In the genomic region with DNA sequence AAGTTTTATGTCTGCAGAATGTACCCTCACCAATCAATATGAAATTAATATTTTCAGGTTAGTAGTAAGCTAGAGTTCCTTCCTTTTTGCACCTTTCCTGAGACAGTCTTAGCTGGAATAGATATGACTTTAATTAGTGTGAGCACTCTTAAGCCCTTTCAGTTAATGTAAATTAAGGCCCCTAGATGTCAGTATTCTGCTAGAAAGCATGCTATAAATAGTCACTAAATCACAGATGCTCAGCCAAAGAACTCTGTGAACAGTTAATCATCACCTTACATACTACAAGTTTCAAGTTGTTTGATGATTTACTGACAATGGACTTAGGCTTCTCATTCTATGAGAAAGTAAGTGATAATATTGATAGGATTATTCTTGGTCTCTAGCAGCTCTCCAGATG, we compare ENCODE assay signal across 8 cellular contexts.
DNase-seq lines count a peak whose midpoint lies in the region; ATAC-seq, FAIRE-seq and TF ChIP-seq lines count a peak whose summit lies in the region.

No MANE protein-coding gene starts in this region.

- H3K4me1 ChIP-seq in foreskin keratinocyte, result no peaks in the 10 kb centered on the region
- H3K4me1 ChIP-seq in psoas muscle, result no peaks in the 10 kb centered on the region

- intact Hi-C loops in psoas muscle (cut with DNase I), result no loop called here

- no peak overlapping the region for H3K27ac ChIP-seq in foreskin keratinocyte
- H3K27ac ChIP-seq in psoas muscle, result no peak overlapping the region

- peak; percentile 59 for DNase-seq in NCI-H2227 treated with DMSO at 0.1 percent for 48 hours (lab: John Stamatoyannopoulos, UW)
- peak; percentile 7 to 42 for DNase-seq in foreskin keratinocyte
- no peak for DNase-seq in stimulated activated naive CD8-positive, alpha-beta T cell treated with anti-CD3 and anti-CD28 coated beads, Interleukin-15, Interleukin-2, amounts not matched to agents 100 U/mL and 50 U/mL, for 24 hours
- DNase-seq in psoas muscle, result no peak
- no peak for DNase-seq in HTR-8/SVneo (ENCODE audit: insufficient read length, low spot score)

- no peak overlapping the region for H3K4me3 ChIP-seq in psoas muscle

- H3K36me3 ChIP-seq in psoas muscle (ENCODE audit: insufficient read depth in 1 of 2, low read depth in 1 of 2), result no peaks in the 10 kb centered on the region

- H3K27me3 ChIP-seq in foreskin keratinocyte (no peaks in the 10 kb centered on the region), psoas muscle (ENCODE audit: insufficient read depth in 3 of 3, low read length in 2 of 3) (no peaks in the 10 kb centered on the region)

- peak; percentile 73 for ATAC-seq in GM18502 (IDR thresholded peaks at IDR 0.05; ENCODE audit: poor library complexity, unreplicated experiment)
- ATAC-seq in HG02938 (IDR thresholded peaks at IDR 0.05; ENCODE audit: unreplicated experiment), result peak; percentile 96
- peak; percentile 67 for ATAC-seq in foreskin keratinocyte
- ATAC-seq in stimulated activated naive CD8-positive, alpha-beta T cell treated with anti-CD3 and anti-CD28 coated beads, Interleukin-15, Interleukin-2, amounts not matched to agents 100 U/mL and 50 U/mL, for 24 hours, result no peak
- no peak for ATAC-seq in psoas muscle
- no peak for ATAC-seq in HG03280 (IDR thresholded peaks at IDR 0.05; ENCODE audit: unreplicated experiment)

- FAIRE-seq in HTR-8/SVneo (lab: Jason Lieb, UNC), result no peak

- no peaks in the 10 kb centered on the region for H3K9me3 ChIP-seq in psoas muscle

- TF ChIP-seq CTCF in foreskin keratinocyte (conservative IDR thresholded peaks at IDR 0.05) (peak; percentile 62), psoas muscle (IDR thresholded peaks at IDR 0.05) (no peak)

Comparison
In these comparisons a context has a peak if more than half of its experiments do, and no peak if none do; other contexts are left out.
1. ATAC-seq: peak in GM18502 (single experiment), HG02938 (single experiment) and foreskin keratinocyte (single experiment); none in stimulated activated naive CD8-positive, alpha-beta T cell treated with anti-CD3 and anti-CD28 coated beads, Interleukin-15, Interleukin-2, amounts not matched to agents 100 U/mL and 50 U/mL, for 24 hours (single experiment), psoas muscle (0 of 4) and HG03280 (single experiment).
2. DNase-seq: peak in NCI-H2227 treated with DMSO at 0.1 percent for 48 hours (single experiment) and foreskin keratinocyte (2 of 2); none in stimulated activated naive CD8-positive, alpha-beta T cell treated with anti-CD3 and anti-CD28 coated beads, Interleukin-15, Interleukin-2, amounts not matched to agents 100 U/mL and 50 U/mL, for 24 hours (single experiment), psoas muscle (0 of 2) and HTR-8/SVneo (single experiment).